Comparison of ENCODE assay signal across 15 cellular contexts in the genomic region with DNA sequence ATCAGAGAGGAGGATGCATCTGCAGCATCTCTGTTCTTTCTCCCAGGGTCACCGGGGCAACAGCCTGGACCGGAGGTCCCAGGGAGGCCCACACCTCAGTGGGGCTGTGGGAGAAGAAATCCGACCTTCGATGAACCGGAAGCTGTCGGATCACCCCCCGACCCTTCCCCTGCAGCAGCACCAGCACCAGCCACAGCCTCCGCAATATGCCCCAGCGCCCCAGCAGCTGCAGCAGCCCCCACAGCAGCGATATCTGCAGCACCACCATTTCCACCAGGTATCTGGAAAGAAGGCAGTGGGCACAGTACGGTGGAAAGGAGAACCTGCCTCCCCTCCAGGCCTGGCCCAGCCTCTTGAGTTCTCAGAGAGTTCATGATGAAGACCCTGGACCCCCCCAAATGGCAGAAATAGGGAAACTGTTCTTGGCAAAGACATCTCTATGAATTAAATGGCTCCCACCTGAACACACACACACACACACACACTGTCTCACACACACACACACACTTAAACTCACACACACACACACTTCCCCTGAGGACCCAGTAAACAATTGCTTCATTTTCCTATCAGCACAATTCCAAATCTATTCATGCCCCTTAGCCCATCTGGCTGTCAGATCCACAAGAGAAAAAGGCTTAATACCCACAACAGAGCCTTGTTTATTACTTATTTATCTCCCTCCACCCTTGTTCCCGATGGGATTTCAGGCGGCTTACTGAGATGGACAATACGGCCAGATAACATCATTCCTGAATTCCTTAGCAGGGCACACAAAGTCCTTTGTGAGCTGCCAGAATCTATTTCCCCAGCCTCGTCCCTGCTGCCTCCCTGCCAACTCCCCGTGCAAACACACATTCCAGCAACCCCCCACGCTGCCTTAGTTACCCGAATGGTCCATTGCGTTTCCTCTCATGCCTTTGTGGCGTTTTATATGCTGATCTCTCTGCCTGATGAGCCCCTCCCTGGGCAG. TPM values are rescaled to one million over a fixed set of nuclear protein-coding genes. Genes with fewer than 3 reads are reported as not detected.
DNase-seq lines count a peak whose midpoint lies in the region; ATAC-seq, FAIRE-seq and TF ChIP-seq lines count a peak whose summit lies in the region.
"Had no signal": no experiment of that assay in that cellular context is flagged by ENCODE, and none has a peak within 500 bp of the region (broad histone marks: within the 10 kb centered on the region; RNA-seq: fewer than 3 reads in every experiment).

No MANE protein-coding gene starts in this region.

- in situ Hi-C loops in HepG2 (cut with HindIII; ENCODE audit: extremely low pct_ligation_motif_present, low pct_unique_long_range_greater_than_20kb), result no loop called here

- H3K79me2 ChIP-seq in HepG2 (ENCODE audit: insufficient read depth, low read length) (no peaks in the 10 kb centered on the region), H1 (ENCODE audit: control insufficient read depth in 1 of 2, insufficient read depth in 2 of 2, low read length in 2 of 2) (no peaks in the 10 kb centered on the region), Karpas-422 (ENCODE audit: low read length) (no peaks in the 10 kb centered on the region)

- intact Hi-C loops in HepG2 (cut with micrococcal nuclease; ENCODE audit: unreplicated experiment), result no loop called here

- no peak overlapping the region for H3K23ac ChIP-seq in H1 (ENCODE audit: insufficient read length)

- FAIRE-seq in HepG2 (lab: Jason Lieb, UNC) (no peak), H1 (lab: Jason Lieb, UNC) (no peak), urothelium cell line (lab: Jason Lieb, UNC) (peak; percentile 46)
- FAIRE-seq: endothelial cell of umbilical vein, H54, small intestine had no signal

- H3K23me2 ChIP-seq in H1 (ENCODE audit: low read depth, low read length), result no peaks in the 10 kb centered on the region; the same call in 1 of the 2 replicates

- H2AFZ ChIP-seq in HepG2 (ENCODE audit: low read length), result no peak overlapping the region
- H2AFZ ChIP-seq in H1 (ENCODE audit: low read length), result peak overlapping the region; percentile 73; the same call in 1 of the 2 replicates
- no peak overlapping the region for H2AFZ ChIP-seq in Karpas-422 (ENCODE audit: low read length)

- H4K5ac ChIP-seq in H1 (ENCODE audit: insufficient read length, low read depth, low read length), result no peak overlapping the region

- no peak for ATAC-seq in HepG2

- TF ChIP-seq EP300 in HepG2 (IDR thresholded peaks at IDR 0.05; ENCODE audit: low read depth in 2 of 2, low read length in 2 of 2) (no peak), HepG2 (CRISPR knock-in tag; IDR thresholded peaks at IDR 0.05; ENCODE audit: borderline replicate concordance) (no peak), H1 (IDR thresholded peaks at IDR 0.05; ENCODE audit: borderline replicate concordance in 1 of 2, low read depth in 2 of 2, low read length in 2 of 2) (no peak)

- BruUV-seq in HepG2 (replicated peaks; lab: Mats Ljungman, UMichigan), result no TSS peak

- no peak overlapping the region for H3K4me3 ChIP-seq in liver (ENCODE audit: low read depth in 1 of 3, low read length in 3 of 3)
- H3K4me3 ChIP-seq in HepG2 (replicated peaks in 1 of 3; ENCODE audit: insufficient read depth in 1 of 3, low read depth in 2 of 3, low read length in 3 of 3), result no peak overlapping the region
- no peak overlapping the region for H3K4me3 ChIP-seq in H1 (ENCODE audit: extremely low read depth in 1 of 4, insufficient read depth in 2 of 4, low read depth in 3 of 4, low read length in 4 of 4)
- no peak overlapping the region for H3K4me3 ChIP-seq in mesodermal cell (ENCODE audit: extremely low read depth, insufficient read depth, low read length, poor library complexity, severe bottlenecking)
- no peak overlapping the region for H3K4me3 ChIP-seq in Karpas-422 (ENCODE audit: low read length)
- H3K4me3 ChIP-seq: vagina had no signal

- CTCF ChIA-PET in HepG2 (lab: Yijun Ruan, JAX; ENCODE audit: low intra/inter-chr PET ratio, low total read pairs) (no interaction called here), H1 (lab: Charles Lee; ENCODE audit: partially characterized antibody) (interaction anchor here (0.6 to 4.1 kb wide), 9 partner anchors 8 to 1183 kb away, joined by 3 to 15 read pairs (median 4); no protein-coding TSS in a partner anchor)

- no peak overlapping the region for H2AK5ac ChIP-seq in H1 (ENCODE audit: low read depth, low read length)

- H2BK120ac ChIP-seq in H1 (replicated peaks; ENCODE audit: low read depth, low read length), result no peak overlapping the region

- 0 out of 2 replicates have a peak overlapping the region, but pooled peaks have one; percentile 49 for H2BK15ac ChIP-seq in H1 (ENCODE audit: low read length)

- H3K14ac ChIP-seq in H1 (ENCODE audit: insufficient read length), result no peak overlapping the region

- no peak overlapping the region for H3K18ac ChIP-seq in H1 (ENCODE audit: extremely low read depth, low read length)

- H3K4me2 ChIP-seq in HepG2 (ENCODE audit: low read depth, low read length), result no peak overlapping the region
- H3K4me2 ChIP-seq in H1 (ENCODE audit: insufficient read depth in 1 of 2, low read depth in 2 of 2, low read length in 2 of 2), result no peak overlapping the region
- H3K4me2 ChIP-seq in Karpas-422 (ENCODE audit: low read depth, low read length, poor library complexity, severe bottlenecking), result no peak overlapping the region

- TF ChIP-seq POLR2A in HepG2 (IDR thresholded peaks at IDR 0.05; ENCODE audit: insufficient read depth in 1 of 2, low read depth in 2 of 2, low read length in 2 of 2) (no peak), H1 (IDR thresholded peaks at IDR 0.05; ENCODE audit: control extremely low read depth in 1 of 2, low read depth in 2 of 2, low read length in 2 of 2) (no peak)

- POLR2A ChIA-PET in HepG2 (lab: Yijun Ruan, JAX) (no interaction called here), H1 (lab: Charles Lee; ENCODE audit: partially characterized antibody) (interaction anchor here (1.2 kb wide), 1 partner anchor 12 kb away, joined by 3 read pairs; no protein-coding TSS in a partner anchor)

- no peak overlapping the region for H2BK12ac ChIP-seq in H1 (ENCODE audit: low read depth, low read length)

- DNase-seq in HepG2 (ENCODE audit: low spot score) (no peak), H1 (ENCODE audit: low read depth in 1 of 2, low spot score in 2 of 2) (no peak), urothelium cell line (ENCODE audit: low spot score) (peak; percentile 73), Karpas-422 (no peak), NCI-H345 treated with DMSO at 0.1 percent for 48 hours (lab: John Stamatoyannopoulos, UW; ENCODE audit: unreplicated experiment) (no peak), NCI-H146 (lab: John Stamatoyannopoulos, UW) (no peak)
- DNase-seq: NCI-H187 treated with DMSO at 0.1 percent for 48 hours, small intestine had no signal

- H4K8ac ChIP-seq in H1 (ENCODE audit: extremely low read depth, insufficient read depth, low read length), result no peak overlapping the region

- no peak overlapping the region for H4K91ac ChIP-seq in H1 (replicated peaks; ENCODE audit: insufficient read length, low read length)

- no peak overlapping the region for H3K9ac ChIP-seq in liver (ENCODE audit: low read depth in 1 of 2, low read length in 2 of 2)
- no peak overlapping the region for H3K9ac ChIP-seq in HepG2 (ENCODE audit: insufficient read depth, low read depth, low read length)
- no peak overlapping the region for H3K9ac ChIP-seq in H1 (replicated peaks in 1 of 4; ENCODE audit: extremely low read depth in 1 of 4, low read depth in 3 of 4, low read length in 3 of 4)
- no peak overlapping the region for H3K9ac ChIP-seq in Karpas-422 (ENCODE audit: low read length)

- no peak for TF ChIP-seq RAD21 in liver (IDR thresholded peaks at IDR 0.05)
- TF ChIP-seq RAD21 in HepG2 (CRISPR knock-in tag; IDR thresholded peaks at IDR 0.05), result no peak
- TF ChIP-seq RAD21 in H1 (IDR thresholded peaks at IDR 0.05 in 1 of 2, conservative IDR thresholded peaks at IDR 0.05 in 1 of 2; ENCODE audit: low read depth in 2 of 2, low read length in 2 of 2), result no peak

- TF ChIP-seq CTCF in liver (IDR thresholded peaks at IDR 0.05; ENCODE audit: low read depth, low read length, missing input control) (no peak), HepG2 (CRISPR knock-in tag; IDR thresholded peaks at IDR 0.05) (no peak), H1 (IDR thresholded peaks at IDR 0.05; ENCODE audit: control extremely low read depth in 1 of 3, insufficient read depth in 1 of 3, low read depth in 1 of 3, low read length in 3 of 3) (no peak)

- peaks cover 0 to 4% (median 0%) of the 10 kb centered on the region in 4 donors for H3K4me1 ChIP-seq in liver (ENCODE audit: control insufficient read depth in 4 of 4, insufficient read depth in 4 of 4, low read length in 3 of 4)
- H3K4me1 ChIP-seq in HepG2 (ENCODE audit: insufficient read depth, low read length), result no peaks in the 10 kb centered on the region
- H3K4me1 ChIP-seq in H1 (replicated peaks in 1 of 4; ENCODE audit: control insufficient read depth in 3 of 4, insufficient read depth in 4 of 4, low read length in 3 of 4), result peaks cover 0 to 6% (median 0%) of the 10 kb centered on the region in 4 experiments; a peak in 3 of 7 replicates
- H3K4me1 ChIP-seq in mesodermal cell (ENCODE audit: control insufficient read depth, insufficient read depth, low read length, poor library complexity, severe bottlenecking), result peaks cover 29% of the 10 kb centered on the region
- no peaks in the 10 kb centered on the region for H3K4me1 ChIP-seq in Karpas-422 (ENCODE audit: low read length)
- H3K4me1 ChIP-seq: vagina had no signal

- H3K36me3 ChIP-seq in liver (ENCODE audit: control insufficient read depth in 4 of 4, insufficient read depth in 3 of 4, low read depth in 1 of 4, low read length in 3 of 4) (no peaks in the 10 kb centered on the region), HepG2 (replicated peaks in 1 of 2; ENCODE audit: control insufficient read depth in 1 of 2, insufficient read depth in 2 of 2, low read length in 2 of 2) (no peaks in the 10 kb centered on the region), H1 (ENCODE audit: control insufficient read depth in 2 of 4, insufficient read depth in 4 of 4, low read length in 3 of 4) (no peaks in the 10 kb centered on the region), mesodermal cell (ENCODE audit: control insufficient read depth, insufficient read depth, low read length) (peaks cover 9% of the 10 kb centered on the region), Karpas-422 (ENCODE audit: insufficient read depth, low read length) (no peaks in the 10 kb centered on the region)
- H3K36me3 ChIP-seq: vagina had no signal

- H2BK5ac ChIP-seq in H1 (ENCODE audit: low read depth, low read length), result no peak overlapping the region

- H4K20me1 ChIP-seq in HepG2 (ENCODE audit: insufficient read depth, low read length) (no peaks in the 10 kb centered on the region), H1 (replicated peaks in 1 of 2; ENCODE audit: control insufficient read depth in 1 of 2, insufficient read depth in 2 of 2, low read length in 2 of 2) (no peaks in the 10 kb centered on the region), Karpas-422 (ENCODE audit: insufficient read depth, low read depth, low read length) (no peaks in the 10 kb centered on the region)

- no peaks in the 10 kb centered on the region for H3K9me2 ChIP-seq in Karpas-422 (replicated peaks; ENCODE audit: insufficient read depth, low read length)

- H3K27ac ChIP-seq in liver (ENCODE audit: low read depth in 1 of 2, low read length in 2 of 2) (no peak overlapping the region), HepG2 (ENCODE audit: extremely low read length, insufficient read depth, low read length) (no peak overlapping the region), H1 (ENCODE audit: low read depth, low read length) (no peak overlapping the region), mesodermal cell (ENCODE audit: low read depth, low read length, severe bottlenecking) (peak overlapping the region; percentile 53), Karpas-422 (ENCODE audit: low read length) (no peak overlapping the region)
- H3K27ac ChIP-seq: vagina had no signal

- H3K4ac ChIP-seq in H1 (replicated peaks; ENCODE audit: insufficient read length, low read depth, low read length), result no peak overlapping the region

- H3K9me3 ChIP-seq in liver (ENCODE audit: control insufficient read depth in 4 of 4, low read length in 3 of 4) (no peaks in the 10 kb centered on the region), HepG2 (ENCODE audit: low read length) (no peaks in the 10 kb centered on the region), H1 (ENCODE audit: insufficient read depth in 2 of 2, low read depth in 1 of 2, low read length in 1 of 2) (no peaks in the 10 kb centered on the region), mesodermal cell (ENCODE audit: control insufficient read depth, low read length) (no peaks in the 10 kb centered on the region), Karpas-422 (ENCODE audit: low read length) (no peaks in the 10 kb centered on the region)
- H3K9me3 ChIP-seq: vagina had no signal

- H3K27me3 ChIP-seq in liver (ENCODE audit: control insufficient read depth in 4 of 4, insufficient read depth in 4 of 4, low read length in 3 of 4) (no peaks in the 10 kb centered on the region), HepG2 (ENCODE audit: control insufficient read depth in 1 of 2, insufficient read depth in 2 of 2, low read length in 2 of 2) (peaks cover 5 to 28% of the 10 kb centered on the region in 2 experiments; a peak in 4 of 5 replicates), H1 (replicated peaks in 1 of 4; ENCODE audit: control insufficient read depth in 3 of 4, extremely low read depth in 1 of 4, insufficient read depth in 3 of 4, low read length in 3 of 4) (no peaks in the 10 kb centered on the region; a peak in 2 of 7 replicates), Karpas-422 (ENCODE audit: low read length) (no peaks in the 10 kb centered on the region)
- H3K27me3 ChIP-seq: vagina had no signal

- WGBS in liver, result 70% methylated on average over 20 of the region's 20 CpGs
- 33% methylated on average over 15 of the region's 20 CpGs for WGBS in HepG2 (ENCODE audit: low lambda C conversion rate)
- WGBS in H1 (ENCODE audit: extremely low coverage in 1 of 2, insufficient coverage in 1 of 2, insufficient read length in 1 of 2, insufficient replicate concordance in 2 of 2, low coverage in 1 of 2, low lambda C conversion rate in 2 of 2, missing lambda C conversion rate in 1 of 2), 2 experiments, result 80% methylated on average over 20 of the region's 20 CpGs; no CpG with 5 or more reads in 1 of the 2 experiments
- WGBS in mesodermal cell (ENCODE audit: insufficient coverage in 2 of 2), 2 experiments, result 71 to 74% methylated on average over 12 to 17 of the region's 20 CpGs

- H2BK20ac ChIP-seq in H1 (ENCODE audit: low read length), result no peak overlapping the region

- H3K56ac ChIP-seq in H1 (replicated peaks; ENCODE audit: insufficient read length, low read depth, low read length), result peak overlapping the region; percentile 14

- H3K79me1 ChIP-seq in H1 (ENCODE audit: low read depth, low read length), result no peaks in the 10 kb centered on the region

RNA-seq across cellular contexts. Expression of gene TMA7B, which starts 8.1 kb away (rescaled TPM):
- total RNA-seq in liver (1 to 10 TPM in 1 of 2 donors, under 1 TPM in 1; 0.25 to 2.1 TPM), HepG2 (2016; rRNA removed; fragmentation: Illumina TruSeq; extraction: Trizol) (not detected in 2 replicates)
- polyA plus RNA-seq in liver (not detected), HepG2 (2011; rRNA removed) (not detected in 2 replicates), H1 (2011; rRNA removed) (not detected in 2 replicates)
- total RNA-seq in HepG2 (2016; cell fraction: cytosol; rRNA removed; fragmentation: Illumina TruSeq; extraction: Trizol; ENCODE audit: low read depth), result not detected in 2 replicates
- total RNA-seq in HepG2 (2016; cell fraction: insoluble cytoplasmic fraction; rRNA removed; fragmentation: Illumina TruSeq; extraction: Trizol), result not detected in 2 replicates
- total RNA-seq in HepG2 (2016; cell fraction: membrane; rRNA removed; fragmentation: Illumina TruSeq; extraction: Trizol), result not detected in 2 replicates
- total RNA-seq in HepG2 (2016; cell fraction: nucleus; rRNA removed; fragmentation: Illumina TruSeq; extraction: Trizol), result not detected in 2 replicates
- not detected in 2 replicates for polyA plus RNA-seq in HepG2 (2011; cell fraction: cytosol; rRNA removed)
- polyA plus RNA-seq in HepG2 (2011; cell fraction: nucleus; rRNA removed), result not detected in 2 replicates
- not detected in 2 replicates for polyA plus RNA-seq in HepG2 (2012)
- polyA plus RNA-seq in HepG2 (2016; cell fraction: cytosol; fragmentation: Illumina TruSeq; extraction: Trizol; ENCODE audit: low read depth), result not detected in 2 replicates
- not detected in 2 replicates for polyA plus RNA-seq in HepG2 (2016; cell fraction: insoluble cytoplasmic fraction; fragmentation: Illumina TruSeq; extraction: Trizol; ENCODE audit: low read depth)
- polyA plus RNA-seq in HepG2 (2016; cell fraction: membrane; fragmentation: Illumina TruSeq; extraction: Trizol; ENCODE audit: low read depth), result not detected in 2 replicates
- polyA plus RNA-seq in HepG2 (2016; cell fraction: nucleus; fragmentation: Illumina TruSeq; extraction: Trizol; ENCODE audit: insufficient read depth, low read depth), result not detected in 2 replicates
- polyA minus RNA-seq in HepG2 (2011; rRNA and poly(A)+ RNA removed; ENCODE audit: low replicate concordance), result not detected in 2 replicates
- polyA minus RNA-seq in HepG2 (2011; cell fraction: cytosol; rRNA and poly(A)+ RNA removed), result not detected in 2 replicates
- not detected in 2 replicates for polyA minus RNA-seq in HepG2 (2011; cell fraction: nucleus; rRNA and poly(A)+ RNA removed)
- not detected in 2 replicates for total RNA-seq in H1 (2021; fragmentation: NEBNext Ultra II Directional; extraction: Animal tissue kit (Norgen Biotek cat#: 25700))
- not detected for polyA plus RNA-seq in H1 (2011; cell fraction: cytosol; rRNA removed)
- polyA plus RNA-seq in H1 (2011; cell fraction: nucleus; rRNA removed), result not detected
- not detected in 4 replicates for polyA plus RNA-seq in H1 (2012, experiment 1 of 2)
- not detected for polyA plus RNA-seq in H1 (2012, experiment 2 of 2)
- not detected for polyA plus RNA-seq in H1 (2013, experiment 1 of 2)
- not detected for polyA plus RNA-seq in H1 (2013, experiment 2 of 2)
- not detected in 2 replicates for polyA minus RNA-seq in H1 (2011; rRNA and poly(A)+ RNA removed)
- not detected for polyA minus RNA-seq in H1 (2011; cell fraction: cytosol; rRNA and poly(A)+ RNA removed)
- polyA minus RNA-seq in H1 (2011; cell fraction: nucleus; rRNA and poly(A)+ RNA removed), result not detected
- 0.52 TPM for polyA plus RNA-seq in mesodermal cell (2013, experiment 1 of 2)
- 0.56 TPM for polyA plus RNA-seq in mesodermal cell (2013, experiment 2 of 2)
- total RNA-seq in Karpas-422 (2014; rRNA removed; shearing (Covaris generic); ENCODE audit: low replicate concordance), result not detected in 2 replicates
- total RNA-seq: endothelial cell of umbilical vein had no signal
- polyA plus RNA-seq: BJ, endothelial cell of umbilical vein had no signal

RNA-seq across cellular contexts. Expression of gene FAM83F, which starts 26.5 kb away (rescaled TPM):
- 1 to 10 TPM; 1.1 to 1.2 TPM for total RNA-seq in liver
- 1 to 10 TPM in 1 of 2 donors, under 1 TPM in 1; 0.39 to 1.5 TPM for polyA plus RNA-seq in liver
- not detected in 2 replicates for total RNA-seq in HepG2 (2016; rRNA removed; fragmentation: Illumina TruSeq; extraction: Trizol)
- not detected in 2 replicates for total RNA-seq in HepG2 (2016; cell fraction: cytosol; rRNA removed; fragmentation: Illumina TruSeq; extraction: Trizol; ENCODE audit: low read depth)
- total RNA-seq in HepG2 (2016; cell fraction: insoluble cytoplasmic fraction; rRNA removed; fragmentation: Illumina TruSeq; extraction: Trizol), result not detected in 2 replicates
- total RNA-seq in HepG2 (2016; cell fraction: membrane; rRNA removed; fragmentation: Illumina TruSeq; extraction: Trizol), result not detected in 2 replicates
- not detected in 2 replicates for total RNA-seq in HepG2 (2016; cell fraction: nucleus; rRNA removed; fragmentation: Illumina TruSeq; extraction: Trizol)
- polyA plus RNA-seq in HepG2 (2011; rRNA removed), result not detected in 2 replicates
- polyA plus RNA-seq in HepG2 (2011; cell fraction: cytosol; rRNA removed), result under 0.01 and 0.03 TPM in 2 replicates
- polyA plus RNA-seq in HepG2 (2011; cell fraction: nucleus; rRNA removed), result not detected in 2 replicates
- not detected in 2 replicates for polyA plus RNA-seq in HepG2 (2012)
- not detected in 2 replicates for polyA plus RNA-seq in HepG2 (2016; cell fraction: cytosol; fragmentation: Illumina TruSeq; extraction: Trizol; ENCODE audit: low read depth)
- not detected in 2 replicates for polyA plus RNA-seq in HepG2 (2016; cell fraction: insoluble cytoplasmic fraction; fragmentation: Illumina TruSeq; extraction: Trizol; ENCODE audit: low read depth)
- polyA plus RNA-seq in HepG2 (2016; cell fraction: membrane; fragmentation: Illumina TruSeq; extraction: Trizol; ENCODE audit: low read depth), result not detected in 2 replicates
- polyA plus RNA-seq in HepG2 (2016; cell fraction: nucleus; fragmentation: Illumina TruSeq; extraction: Trizol; ENCODE audit: insufficient read depth, low read depth), result not detected in 2 replicates
- 7.3 TPM in 1 of 2 replicates, not detected in the other for polyA minus RNA-seq in HepG2 (2011; rRNA and poly(A)+ RNA removed; ENCODE audit: low replicate concordance)
- polyA minus RNA-seq in HepG2 (2011; cell fraction: cytosol; rRNA and poly(A)+ RNA removed), result not detected in 2 replicates
- not detected in 2 replicates for polyA minus RNA-seq in HepG2 (2011; cell fraction: nucleus; rRNA and poly(A)+ RNA removed)
- total RNA-seq in H1 (2021; fragmentation: NEBNext Ultra II Directional; extraction: Animal tissue kit (Norgen Biotek cat#: 25700)), result 18.9 and 20.9 TPM in 2 replicates
- polyA plus RNA-seq in H1 (2011; rRNA removed), result 8.6 and 10.8 TPM in 2 replicates
- 9.9 TPM for polyA plus RNA-seq in H1 (2011; cell fraction: cytosol; rRNA removed)
- 13.0 TPM for polyA plus RNA-seq in H1 (2011; cell fraction: nucleus; rRNA removed)
- 7.5 to 9.3 TPM (median 8.6 TPM) in 4 replicates for polyA plus RNA-seq in H1 (2012, experiment 1 of 2)
- 6.2 TPM for polyA plus RNA-seq in H1 (2012, experiment 2 of 2)
- polyA plus RNA-seq in H1 (2013, experiment 1 of 2), result 5.4 TPM
- polyA plus RNA-seq in H1 (2013, experiment 2 of 2), result 5.4 TPM
- polyA minus RNA-seq in H1 (2011; rRNA and poly(A)+ RNA removed), result 21.7 and 25.4 TPM in 2 replicates
- polyA minus RNA-seq in H1 (2011; cell fraction: cytosol; rRNA and poly(A)+ RNA removed), result 9.5 TPM
- polyA minus RNA-seq in H1 (2011; cell fraction: nucleus; rRNA and poly(A)+ RNA removed), result 10.1 TPM
- polyA plus RNA-seq in mesodermal cell (2013, experiment 1 of 2), result 0.77 TPM
- 0.40 TPM for polyA plus RNA-seq in mesodermal cell (2013, experiment 2 of 2)
- under 0.01 and 0.07 TPM in 2 replicates for total RNA-seq in Karpas-422 (2014; rRNA removed; shearing (Covaris generic); ENCODE audit: low replicate concordance)
- total RNA-seq: endothelial cell of umbilical vein had no signal
- polyA plus RNA-seq: BJ, endothelial cell of umbilical vein, IgD-negative memory B cell had no signal
